Comparison of ENCODE assay signal across 10 cellular contexts in the genomic region with DNA sequence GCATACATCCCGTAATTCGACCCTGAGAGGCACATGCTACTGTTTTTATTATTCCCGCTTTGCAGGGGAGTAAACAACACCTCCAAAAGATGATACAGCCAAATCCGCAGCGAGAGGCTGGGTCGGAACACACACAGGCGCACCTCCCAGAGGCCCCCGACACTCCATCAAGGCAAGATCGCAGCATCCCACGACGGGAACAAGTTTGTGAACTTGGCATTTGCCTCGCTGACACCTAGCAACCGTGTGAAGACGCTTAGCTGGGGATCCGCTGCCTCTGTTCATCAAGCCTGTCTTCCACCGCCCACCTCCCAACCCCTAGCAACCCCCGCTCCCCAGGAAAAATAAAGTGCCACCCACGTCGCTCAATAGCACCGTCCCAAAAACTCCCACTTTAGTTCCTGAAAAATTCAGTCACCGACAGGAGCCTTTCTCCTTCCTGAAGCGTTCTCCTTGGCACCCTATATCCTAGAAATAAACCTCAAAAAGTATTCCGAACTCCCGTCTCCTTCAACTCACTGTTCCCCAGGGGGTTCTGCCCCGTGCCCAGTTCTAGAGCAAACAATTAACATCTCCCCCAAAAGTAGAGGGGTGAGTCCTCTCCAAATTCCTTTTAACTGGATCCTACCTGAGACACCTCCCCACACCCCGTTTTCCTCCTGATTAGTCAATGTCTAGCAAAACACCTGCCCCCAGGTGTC. TPM values are rescaled to one million over a fixed set of nuclear protein-coding genes. Genes with fewer than 3 reads are reported as not detected.
DNase-seq lines count a peak whose midpoint lies in the region; ATAC-seq and TF ChIP-seq lines count a peak whose summit lies in the region.
"Had no signal": no experiment of that assay in that cellular context is flagged by ENCODE, and none has a peak within 500 bp of the region (broad histone marks: within the 10 kb centered on the region; RNA-seq: fewer than 3 reads in every experiment).

No MANE protein-coding gene starts in this region.

- H3K27ac Mint-ChIP-seq in stimulated activated naive CD8-positive, alpha-beta T cell treated with anti-CD3 and anti-CD28 coated beads, Interleukin-15, Interleukin-2, amounts not matched to agents 100 ng/mL and 50 ng/mL, for 24 hours, result no peak overlapping the region
- H3K27ac Mint-ChIP-seq in type B pancreatic cell, result no peak overlapping the region
- H3K27ac Mint-ChIP-seq: activated CD8-positive, alpha-beta T cell treated with anti-CD3 and anti-CD28 coated beads for 36 hours had no signal

- no peaks in the 10 kb centered on the region for H3K27me3 Mint-ChIP-seq in stimulated activated naive CD8-positive, alpha-beta T cell treated with anti-CD3 and anti-CD28 coated beads, Interleukin-15, Interleukin-2, amounts not matched to agents 100 ng/mL and 50 ng/mL, for 24 hours
- peaks cover 22% of the 10 kb centered on the region for H3K27me3 Mint-ChIP-seq in type B pancreatic cell
- H3K27me3 Mint-ChIP-seq: activated CD8-positive, alpha-beta T cell treated with anti-CD3 and anti-CD28 coated beads for 36 hours had no signal

- H3K36me3 Mint-ChIP-seq in stimulated activated naive CD8-positive, alpha-beta T cell treated with anti-CD3 and anti-CD28 coated beads, Interleukin-15, Interleukin-2, amounts not matched to agents 100 ng/mL and 50 ng/mL, for 24 hours (ENCODE audit: low read depth), result no peaks in the 10 kb centered on the region
- H3K36me3 Mint-ChIP-seq in type B pancreatic cell, result no peaks in the 10 kb centered on the region

- intact Hi-C loops in head of caudate nucleus (cut with DNase I), result loop anchor here (5.0 to 10.0 kb wide), 2 partner anchors 41 to 56 kb away; partner anchors contain the start of gene SLC39A3

- no peaks in the 10 kb centered on the region for H3K9me3 Mint-ChIP-seq in stimulated activated naive CD8-positive, alpha-beta T cell treated with anti-CD3 and anti-CD28 coated beads, Interleukin-15, Interleukin-2, amounts not matched to agents 100 ng/mL and 50 ng/mL, for 24 hours
- H3K9me3 Mint-ChIP-seq in type B pancreatic cell, result no peaks in the 10 kb centered on the region
- H3K9me3 Mint-ChIP-seq: activated CD8-positive, alpha-beta T cell treated with anti-CD3 and anti-CD28 coated beads for 36 hours had no signal

- ATAC-seq in stimulated activated naive CD8-positive, alpha-beta T cell treated with anti-CD3 and anti-CD28 coated beads, Interleukin-15, Interleukin-2, amounts not matched to agents 100 U/mL and 50 U/mL, for 24 hours, result no peak
- no peak for ATAC-seq in HG02763 (IDR thresholded peaks at IDR 0.05; ENCODE audit: unreplicated experiment)
- ATAC-seq: activated CD8-positive, alpha-beta T cell treated with anti-CD3 and anti-CD28 coated beads for 36 hours had no signal

- peak overlapping the region; percentile 8 for H3K4me3 Mint-ChIP-seq in stimulated activated naive CD8-positive, alpha-beta T cell treated with anti-CD3 and anti-CD28 coated beads, Interleukin-15, Interleukin-2, amounts not matched to agents 100 ng/mL and 50 ng/mL, for 24 hours
- H3K4me3 Mint-ChIP-seq in type B pancreatic cell, result peak overlapping the region; percentile 84

- H3K4me1 Mint-ChIP-seq in stimulated activated naive CD8-positive, alpha-beta T cell treated with anti-CD3 and anti-CD28 coated beads, Interleukin-15, Interleukin-2, amounts not matched to agents 100 ng/mL and 50 ng/mL, for 24 hours (ENCODE audit: low read depth), result peaks cover 28% of the 10 kb centered on the region
- H3K4me1 Mint-ChIP-seq in type B pancreatic cell (ENCODE audit: unreplicated experiment), result no peaks in the 10 kb centered on the region

- DNase-seq in stimulated activated naive CD8-positive, alpha-beta T cell treated with anti-CD3 and anti-CD28 coated beads, Interleukin-15, Interleukin-2, amounts not matched to agents 100 U/mL and 50 U/mL, for 24 hours, result no peak
- peak; percentile 53 to 96 (median 83) for DNase-seq in head of caudate nucleus
- no peak for DNase-seq in type B pancreatic cell (ENCODE audit: extremely low spot score, unreplicated experiment)
- no peak for DNase-seq in activated naive CD4-positive, alpha-beta T cell treated with Interleukin-2 at 50 U/mL for 16 hours
- DNase-seq: activated CD8-positive, alpha-beta T cell treated with anti-CD3 and anti-CD28 coated beads for 36 hours; amniotic stem cell; MG63; NCI-H526 treated with DMSO at 0.1 percent for 48 hours had no signal

- TF ChIP-seq CTCF in type B pancreatic cell (conservative IDR thresholded peaks at IDR 0.05), result no peak

RNA-seq across cellular contexts. Expression of gene GNG7, which starts 1.7 kb away (rescaled TPM):
- total RNA-seq in type B pancreatic cell (ENCODE audit: low replicate concordance), result 3.8 and 12.2 TPM in 2 replicates

RNA-seq across cellular contexts. Expression of gene DIRAS1, which starts 20.4 kb away (rescaled TPM):
- 5.9 and 10.4 TPM in 2 replicates for total RNA-seq in type B pancreatic cell (ENCODE audit: low replicate concordance)

RNA-seq across cellular contexts. Expression of gene SLC39A3, which starts 39.0 kb away (rescaled TPM):
- 32.0 and 33.1 TPM in 2 replicates for total RNA-seq in type B pancreatic cell (ENCODE audit: low replicate concordance)

Comparison
In these comparisons a context has a peak if more than half of its experiments do, and no peak if none do; other contexts are left out.
1. DNase-seq: peak in head of caudate nucleus (42 of 42); none in stimulated activated naive CD8-positive, alpha-beta T cell treated with anti-CD3 and anti-CD28 coated beads, Interleukin-15, Interleukin-2, amounts not matched to agents 100 U/mL and 50 U/mL, for 24 hours (single experiment), type B pancreatic cell (single experiment) and activated naive CD4-positive, alpha-beta T cell treated with Interleukin-2 at 50 U/mL for 16 hours (single experiment).